ENCODE assay signal across 9 cellular contexts in genomic region chr9:127876026-127876763, GRCh38. TPM values are rescaled to one million over a fixed set of nuclear protein-coding genes. Genes with fewer than 3 reads are reported as not detected.
DNase-seq lines count a peak whose midpoint lies in the region; ATAC-seq and TF ChIP-seq lines count a peak whose summit lies in the region.
"Had no signal": no experiment of that assay in that cellular context is flagged by ENCODE, and none has a peak within 500 bp of the region (broad histone marks: within the 10 kb centered on the region; RNA-seq: fewer than 3 reads in every experiment).

No MANE protein-coding gene starts in this region.

- peak overlapping the region; percentile 76 for H3K4me3 Mint-ChIP-seq in mesothelial cell of epicardium
- H3K4me3 Mint-ChIP-seq: activated CD4-positive, alpha-beta memory T cell treated with anti-CD3 and anti-CD28 coated beads for 36 hours had no signal

- peak overlapping the region; percentile 67 for H3K27ac Mint-ChIP-seq in mesothelial cell of epicardium
- H3K27ac Mint-ChIP-seq: activated CD4-positive, alpha-beta memory T cell treated with anti-CD3 and anti-CD28 coated beads for 36 hours; stimulated activated memory B cell treated with anti-CD40 and anti-IgM and Interleukin-4, amounts not matched to agents 10 μg/mL and 1 μg/mL and 100 μg/mL, for 72 hours had no signal

- H3K36me3 Mint-ChIP-seq in mesothelial cell of epicardium = peaks cover 3% of the 10 kb centered on the region
- H3K36me3 Mint-ChIP-seq: stimulated activated memory B cell treated with anti-CD40 and anti-IgM and Interleukin-4, amounts not matched to agents 10 μg/mL and 1 μg/mL and 100 μg/mL, for 72 hours had no signal

- ATAC-seq in Right ventricle myocardium inferior (no peak), HG03139 (IDR thresholded peaks at IDR 0.05; ENCODE audit: unreplicated experiment) (no peak)
- ATAC-seq: stimulated activated memory B cell treated with anti-CD40 and anti-IgM and Interleukin-4, amounts not matched to agents 10 μg/mL and 1 μg/mL and 100 μg/mL, for 72 hours had no signal

- H3K4me1 ChIP-seq in right atrium auricular region (peaks cover 2 to 61% of the 10 kb centered on the region in 2 donors), uterus (peaks cover 0 to 34% of the 10 kb centered on the region in 2 donors)

- H3K36me3 ChIP-seq in right atrium auricular region (peaks cover 22% of the 10 kb centered on the region), uterus (no peaks in the 10 kb centered on the region)

- no peak for TF ChIP-seq POLR2A in uterus (IDR thresholded peaks at IDR 0.05)

- DNase-seq in right atrium auricular region (ENCODE audit: low spot score) = no peak
- no peak for DNase-seq in Right ventricle myocardium inferior (ENCODE audit: missing footprints)
- DNase-seq in mesothelial cell of epicardium (ENCODE audit: low spot score in 2 of 2, unreplicated experiment in 2 of 2) = no peak
- no peak for DNase-seq in uterus
- DNase-seq in GDM1 (lab: John Stamatoyannopoulos, UW) = no peak
- DNase-seq: activated CD4-positive, alpha-beta memory T cell treated with anti-CD3 and anti-CD28 coated beads for 36 hours; NCI-H1105 had no signal

- H3K27ac ChIP-seq in right atrium auricular region (peak overlapping the region; percentile 93 to 94), uterus (peak overlapping the region; percentile 65 to 67)

- H3K9me3 ChIP-seq in right atrium auricular region (no peaks in the 10 kb centered on the region), uterus (no peaks in the 10 kb centered on the region)

- peaks cover 19% of the 10 kb centered on the region for H3K4me1 Mint-ChIP-seq in mesothelial cell of epicardium

- TF ChIP-seq CTCF in right atrium auricular region (IDR thresholded peaks at IDR 0.05) = no peak
- TF ChIP-seq CTCF in mesothelial cell of epicardium (IDR thresholded peaks at IDR 0.05; ENCODE audit: unreplicated experiment) = no peak
- no peak for TF ChIP-seq CTCF in uterus (IDR thresholded peaks at IDR 0.05)

- peak overlapping the region; percentile 76 to 77 for H3K4me3 ChIP-seq in right atrium auricular region
- H3K4me3 ChIP-seq in uterus = no peak overlapping the region

- intact Hi-C loops in Right ventricle myocardium inferior (cut with DNase I) = loop anchor here (5.0 kb wide), 1 partner anchor 41 kb away; the partner anchor contains the start of gene ST6GALNAC4
- intact Hi-C loops in uterus (cut with DNase I; ENCODE audit: low total_unique reads) = no loop called here

- H3K27me3 ChIP-seq in right atrium auricular region (no peaks in the 10 kb centered on the region), uterus (no peaks in the 10 kb centered on the region)

- no peaks in the 10 kb centered on the region for H3K27me3 Mint-ChIP-seq in mesothelial cell of epicardium (ENCODE audit: low read depth)
- H3K27me3 Mint-ChIP-seq: activated CD4-positive, alpha-beta memory T cell treated with anti-CD3 and anti-CD28 coated beads for 36 hours had no signal

- H3K9me3 Mint-ChIP-seq in mesothelial cell of epicardium = no peaks in the 10 kb centered on the region
- H3K9me3 Mint-ChIP-seq: activated CD4-positive, alpha-beta memory T cell treated with anti-CD3 and anti-CD28 coated beads for 36 hours; stimulated activated memory B cell treated with anti-CD40 and anti-IgM and Interleukin-4, amounts not matched to agents 10 μg/mL and 1 μg/mL and 100 μg/mL, for 72 hours had no signal

RNA-seq across cellular contexts. Expression of gene AK1, which starts 1.3 kb away (rescaled TPM):
- 100 to 1,000 TPM; 263 to 398 TPM for total RNA-seq in right atrium auricular region
- 880 TPM for total RNA-seq in Right ventricle myocardium inferior
- total RNA-seq in mesothelial cell of epicardium = 34.4 to 39.4 TPM (median 38.5 TPM) in 3 replicates
- total RNA-seq in uterus = 10 to 100 TPM in 2 of 4 donors, 1 to 10 TPM in 2; 6.1 to 54.3 (median 15.7) TPM

RNA-seq across cellular contexts. Expression of gene ENG, which starts 21.7 kb away (rescaled TPM):
- 100 to 1,000 TPM; 142 to 511 TPM for total RNA-seq in right atrium auricular region
- 131 TPM for total RNA-seq in Right ventricle myocardium inferior
- total RNA-seq in mesothelial cell of epicardium = 7.3 to 8.5 TPM (median 8.1 TPM) in 3 replicates
- 100 to 1,000 TPM in 1 of 4 donors, 10 to 100 TPM in 3; 14.0 to 256 (median 50.3) TPM for total RNA-seq in uterus

RNA-seq across cellular contexts. Expression of gene ST6GALNAC6, which starts 23.2 kb away (rescaled TPM):
- total RNA-seq in right atrium auricular region (100 to 1,000 TPM in 1 of 2 donors, 10 to 100 TPM in 1; 68.2 to 106 TPM), Right ventricle myocardium inferior (43.3 TPM), mesothelial cell of epicardium (34.2 to 37.5 TPM (median 36.2 TPM) in 3 replicates), uterus (100 to 1,000 TPM in 3 of 4 donors, 10 to 100 TPM in 1; 37.7 to 133 (median 111) TPM)

RNA-seq across cellular contexts. Expression of gene ST6GALNAC4, which starts 40.6 kb away (rescaled TPM):
- total RNA-seq in right atrium auricular region (10 to 100 TPM; 31.7 to 59.0 TPM), Right ventricle myocardium inferior (21.9 TPM), mesothelial cell of epicardium (14.5 to 16.1 TPM (median 15.8 TPM) in 3 replicates), uterus (10 to 100 TPM in 3 of 4 donors, under 1 TPM in 1; 0.59 to 41.7 (median 20.7) TPM)

RNA-seq across cellular contexts. Expression of gene PIP5KL1, which starts 54.4 kb away (rescaled TPM):
- total RNA-seq in right atrium auricular region = under 1 TPM in 1 of 2 donors, not detected in 1; 0.20 TPM
- total RNA-seq in Right ventricle myocardium inferior = not detected
- total RNA-seq in mesothelial cell of epicardium = 7.6 to 9.0 TPM (median 8.2 TPM) in 3 replicates
- total RNA-seq in uterus = 10 to 100 TPM in 1 of 4 donors, 1 to 10 TPM in 2, not detected in 1; 2.9 to 11.3 (median 3.2) TPM

Comparison
In these comparisons a context has a peak if more than half of its experiments do, and no peak if none do; other contexts are left out.
1. H3K4me3 ChIP-seq: peak in right atrium auricular region (2 of 2); none in uterus (0 of 2).